Comparison of ENCODE assay signal across 15 cellular contexts in genomic region chr1:39182804-39183203, GRCh38. TPM values are rescaled to one million over a fixed set of nuclear protein-coding genes. Genes with fewer than 3 reads are reported as not detected.
DNase-seq lines count a peak whose midpoint lies in the region; ATAC-seq and TF ChIP-seq lines count a peak whose summit lies in the region.
"Had no signal": no experiment of that assay in that cellular context is flagged by ENCODE, and none has a peak within 500 bp of the region (broad histone marks: within the 10 kb centered on the region; RNA-seq: fewer than 3 reads in every experiment).

No MANE protein-coding gene starts in this region.

- H3K27me3 ChIP-seq in left lung (no peaks in the 10 kb centered on the region), suprapubic skin (no peaks in the 10 kb centered on the region)

- peak overlapping the region; percentile 98 for H3K27ac Mint-ChIP-seq in activated T-cell treated with anti-CD3 and anti-CD28 coated beads, Interleukin-2, amount 50 U/mL, for 24 hours
- H3K27ac Mint-ChIP-seq in activated CD4-positive, alpha-beta memory T cell treated with anti-CD3 and anti-CD28 coated beads, Interleukin-2, amount 10 ng/mL, durations not matched to agents 7 days and 5 days, result peak overlapping the region; percentile 7

- TF ChIP-seq POLR2A in suprapubic skin (IDR thresholded peaks at IDR 0.05), result no peak

- POLR2A ChIA-PET in activated CD4-positive, alpha-beta memory T cell treated with anti-CD3 and anti-CD28 coated beads, Interleukin-2, amount 10 ng/mL, durations not matched to agents 7 days and 5 days (lab: Charles Lee), result interaction anchor here (3.2 to 5.4 kb wide), 2 partner anchors 11 to 23 kb away, joined by 33 to 54 read pairs; partner anchors contain the start of gene MACF1

- H3K9me3 ChIP-seq in left lung (no peaks in the 10 kb centered on the region), suprapubic skin (no peaks in the 10 kb centered on the region)

- no peaks in the 10 kb centered on the region for H3K36me3 Mint-ChIP-seq in activated T-cell treated with anti-CD3 and anti-CD28 coated beads, Interleukin-2, amount 50 U/mL, for 24 hours (ENCODE audit: low read depth)
- H3K36me3 Mint-ChIP-seq in activated CD4-positive, alpha-beta memory T cell treated with anti-CD3 and anti-CD28 coated beads, Interleukin-2, amount 10 ng/mL, durations not matched to agents 7 days and 5 days (ENCODE audit: low read depth), result no peaks in the 10 kb centered on the region
- H3K36me3 Mint-ChIP-seq: activated CD8-positive, alpha-beta memory T cell treated with anti-CD3 and anti-CD28 coated beads, Interleukin-2, amount 10 ng/mL, durations not matched to agents 7 days and 5 days; activated naive CD4-positive, alpha-beta T cell treated with anti-CD3 and anti-CD28 coated beads, Interleukin-2, amount 50 U/mL, for 72 hours had no signal

- WGBS in suprapubic skin, result 91% methylated on average over 2 of the region's 2 CpGs

- no peaks in the 10 kb centered on the region for H3K9me3 Mint-ChIP-seq in activated T-cell treated with anti-CD3 and anti-CD28 coated beads, Interleukin-2, amount 50 U/mL, for 24 hours
- H3K9me3 Mint-ChIP-seq in activated CD4-positive, alpha-beta memory T cell treated with anti-CD3 and anti-CD28 coated beads, Interleukin-2, amount 10 ng/mL, durations not matched to agents 7 days and 5 days, result no peaks in the 10 kb centered on the region
- H3K9me3 Mint-ChIP-seq: activated naive CD4-positive, alpha-beta T cell treated with anti-CD3 and anti-CD28 coated beads, Interleukin-2, amount 50 U/mL, for 72 hours had no signal

- no peak for TF ChIP-seq EP300 in suprapubic skin (IDR thresholded peaks at IDR 0.05)

- DNase-seq in activated T-cell treated with anti-CD3 and anti-CD28 coated beads, Interleukin-2, amount 50 U/mL, for 24 hours, result no peak
- no peak for DNase-seq in activated T-cell treated with anti-CD3 and anti-CD28 coated beads, Interleukin-2, amount 50 U/mL, for 48 hours
- DNase-seq in activated CD4-positive, alpha-beta memory T cell treated with anti-CD3 and anti-CD28 coated beads, Interleukin-2, amount 10 ng/mL, durations not matched to agents 7 days and 5 days, result no peak
- DNase-seq in left lung (no peak), suprapubic skin (ENCODE audit: low spot score in 2 of 2) (no peak), cortex of kidney (lab: John Stamatoyannopoulos, UW) (no peak)
- DNase-seq: activated CD8-positive, alpha-beta memory T cell treated with anti-CD3 and anti-CD28 coated beads, Interleukin-2, amount 10 ng/mL, durations not matched to agents 7 days and 5 days; GDM1; glutamatergic neuron; NCI-H1105 treated with DMSO at 0.1 percent for 48 hours; NCI-H226; stimulated activated CD4-positive, alpha-beta T cell treated with anti-CD3 and anti-CD28 coated beads, Interleukin-1b, Interleukin-23, amount 100 ng/mL, for 48 hours had no signal

- CTCF ChIA-PET in activated CD4-positive, alpha-beta memory T cell treated with anti-CD3 and anti-CD28 coated beads, Interleukin-2, amount 10 ng/mL, durations not matched to agents 7 days and 5 days (lab: Charles Lee), result interaction anchor here (1.6 to 4.0 kb wide), 3 partner anchors 9 to 77 kb away, joined by 3 to 39 read pairs (median 28); no protein-coding TSS in a partner anchor

- intact Hi-C loops in left lung (cut with DNase I), result loop anchor here (10.0 kb wide), 1 partner anchor 78 kb away; no protein-coding TSS in a partner anchor

- TF ChIP-seq CTCF in left lung (IDR thresholded peaks at IDR 0.05), result no peak
- TF ChIP-seq CTCF in suprapubic skin (IDR thresholded peaks at IDR 0.05), result no peak

- H3K4me3 Mint-ChIP-seq in activated T-cell treated with anti-CD3 and anti-CD28 coated beads, Interleukin-2, amount 50 U/mL, for 24 hours, result no peak overlapping the region
- H3K4me3 Mint-ChIP-seq in activated CD4-positive, alpha-beta memory T cell treated with anti-CD3 and anti-CD28 coated beads, Interleukin-2, amount 10 ng/mL, durations not matched to agents 7 days and 5 days, result no peak overlapping the region
- H3K4me3 Mint-ChIP-seq: activated CD8-positive, alpha-beta memory T cell treated with anti-CD3 and anti-CD28 coated beads, Interleukin-2, amount 10 ng/mL, durations not matched to agents 7 days and 5 days had no signal

- peak overlapping the region; percentile 72 to 75 for H3K27ac ChIP-seq in left lung
- peak overlapping the region; percentile 68 for H3K27ac ChIP-seq in suprapubic skin

- peaks cover 48% of the 10 kb centered on the region for H3K4me1 Mint-ChIP-seq in activated T-cell treated with anti-CD3 and anti-CD28 coated beads, Interleukin-2, amount 50 U/mL, for 24 hours (ENCODE audit: low read depth)
- peaks cover 47% of the 10 kb centered on the region for H3K4me1 Mint-ChIP-seq in activated CD4-positive, alpha-beta memory T cell treated with anti-CD3 and anti-CD28 coated beads, Interleukin-2, amount 10 ng/mL, durations not matched to agents 7 days and 5 days

- H3K4me3 ChIP-seq in left lung, result no peak overlapping the region
- H3K4me3 ChIP-seq in suprapubic skin, result no peak overlapping the region

- no peak for ATAC-seq in left lung
- no peak for ATAC-seq in GM18907 (IDR thresholded peaks at IDR 0.05; ENCODE audit: unreplicated experiment)
- ATAC-seq in HG02970 (IDR thresholded peaks at IDR 0.05; ENCODE audit: low FRiP score, unreplicated experiment), result no peak

- H3K36me3 ChIP-seq in left lung, result no peaks in the 10 kb centered on the region
- H3K36me3 ChIP-seq in suprapubic skin, result no peaks in the 10 kb centered on the region

- H3K4me1 ChIP-seq in left lung (peaks cover 33 to 63% of the 10 kb centered on the region in 2 donors), suprapubic skin (peaks cover 45% of the 10 kb centered on the region)

- H3K27me3 Mint-ChIP-seq in activated T-cell treated with anti-CD3 and anti-CD28 coated beads, Interleukin-2, amount 50 U/mL, for 24 hours, result no peaks in the 10 kb centered on the region
- no peaks in the 10 kb centered on the region for H3K27me3 Mint-ChIP-seq in activated CD4-positive, alpha-beta memory T cell treated with anti-CD3 and anti-CD28 coated beads, Interleukin-2, amount 10 ng/mL, durations not matched to agents 7 days and 5 days
- H3K27me3 Mint-ChIP-seq: activated CD8-positive, alpha-beta memory T cell treated with anti-CD3 and anti-CD28 coated beads, Interleukin-2, amount 10 ng/mL, durations not matched to agents 7 days and 5 days had no signal

RNA-seq across cellular contexts. Expression of gene MACF1, which starts 21.7 kb away (rescaled TPM):
- total RNA-seq in activated CD4-positive, alpha-beta memory T cell treated with anti-CD3 and anti-CD28 coated beads, Interleukin-2, amount 10 ng/mL, durations not matched to agents 7 days and 5 days, result 100 to 1,000 TPM; 345 to 381 TPM
- 100 to 1,000 TPM; 358 to 385 TPM for total RNA-seq in left lung
- total RNA-seq in suprapubic skin, result 100 to 1,000 TPM; 421 to 942 (median 545) TPM
